ENCODE assay signal across 30 cellular contexts in genomic region chr6:65876668-65877067, GRCh38.
DNase-seq lines count a peak whose midpoint lies in the region; ATAC-seq, FAIRE-seq and TF ChIP-seq lines count a peak whose summit lies in the region.
"Had no signal": no experiment of that assay in that cellular context is flagged by ENCODE, and none has a peak within 500 bp of the region (broad histone marks: within the 10 kb centered on the region; RNA-seq: fewer than 3 reads in every experiment).

No MANE protein-coding gene starts in this region.

- H3K27ac ChIP-seq in GM12878 (ENCODE audit: control insufficient read depth, insufficient read depth): no peak overlapping the region
- H3K27ac ChIP-seq: 22Rv1; A549; BLaER1; BLaER1 treated with 17β-estradiol and CSF1 and Interleukin-3, amounts not matched to agents 10 nM and 100 nM; C4-2B had no signal

- no peaks in the 10 kb centered on the region for H4K20me1 ChIP-seq in GM12878 (ENCODE audit: control insufficient read depth, insufficient read depth)
- H4K20me1 ChIP-seq: BLaER1; BLaER1 treated with 17β-estradiol and CSF1 and Interleukin-3, amounts not matched to agents 10 nM and 100 nM had no signal

- in situ Hi-C loops in GM12878 (cut with MboI): no loop called here

- intact Hi-C loops in GM12878 (cut with micrococcal nuclease; ENCODE audit: unreplicated experiment): no loop called here

- CTCF ChIA-PET in GM12878 (lab: Yijun Ruan, JAX): no interaction called here

- H3K9ac ChIP-seq in GM12878 (ENCODE audit: control insufficient read depth, insufficient read depth, low read length): no peak overlapping the region
- H3K9ac ChIP-seq: BLaER1; BLaER1 treated with 17β-estradiol and CSF1 and Interleukin-3, amounts not matched to agents 10 nM and 100 nM had no signal

- TF ChIP-seq CTCF in GM12878 (IDR thresholded peaks at IDR 0.05 in 2 of 3, conservative IDR thresholded peaks at IDR 0.05 in 1 of 3; ENCODE audit: control insufficient read depth in 2 of 3, extremely low read depth in 1 of 3, insufficient read depth in 1 of 3, low read depth in 3 of 3, low read length in 3 of 3): no peak

- H3K9me3 ChIP-seq in GM12878 (replicated peaks; ENCODE audit: control insufficient read depth, insufficient read depth, low read length): no peaks in the 10 kb centered on the region
- H3K9me3 ChIP-seq: A549; BE2C; BLaER1; BLaER1 treated with 17β-estradiol and CSF1 and Interleukin-3, amounts not matched to agents 10 nM and 100 nM; Caco-2 had no signal

- H3K36me3 ChIP-seq in GM12878 (ENCODE audit: control insufficient read depth in 2 of 2, insufficient read depth in 2 of 2, low read length in 1 of 2): no peaks in the 10 kb centered on the region
- H3K36me3 ChIP-seq: BE2C; BLaER1; BLaER1 treated with 17β-estradiol and CSF1 and Interleukin-3, amounts not matched to agents 10 nM and 100 nM had no signal

- no peaks in the 10 kb centered on the region for H3K27me3 ChIP-seq in GM12878 (replicated peaks in 1 of 2; ENCODE audit: control insufficient read depth in 2 of 2, insufficient read depth in 2 of 2, low read length in 1 of 2)
- H3K27me3 ChIP-seq: BE2C; BLaER1; BLaER1 treated with 17β-estradiol and CSF1 and Interleukin-3, amounts not matched to agents 10 nM and 100 nM had no signal

- no peak for TF ChIP-seq RAD21 in GM12878 (IDR thresholded peaks at IDR 0.05; ENCODE audit: insufficient read depth, low read depth, low read length)

- TF ChIP-seq POLR2A in GM12878 (IDR thresholded peaks at IDR 0.05; ENCODE audit: low read depth, low read length): no peak

- DNase-seq in GM12878 (ENCODE audit: low read depth, low spot score): no peak
- DNase-seq in NOMO-1 treated with dmso at 0.1 percent for 144 hours (lab: John Stamatoyannopoulos, UW; ENCODE audit: unreplicated experiment): no peak
- DNase-seq: 8988T; ACHN; AML-193; BE2C; C1 segment of cervical spinal cord; Caco-2; Calu3; CD4-positive, alpha-beta memory T cell; CD4-positive, alpha-beta T cell; CD4-positive, CD25-positive, alpha-beta regulatory T cell; CD8-positive, alpha-beta memory T cell; CD8-positive, alpha-beta T cell; COR-L47; DMS 273 treated with DMSO at 0.1 percent for 48 hours; DMS153; DMS53; DMS79; DMS79 treated with DMSO at 0.1 percent for 48 hours; DND-41; EL had no signal

- H2AFZ ChIP-seq in GM12878 (ENCODE audit: control insufficient read depth, low read depth, low read length): no peak overlapping the region

- 17% methylated on average over 2 of the region's 2 CpGs for WGBS in GM12878 (ENCODE audit: insufficient coverage, insufficient replicate concordance, low lambda C conversion rate, missing lambda C conversion rate)

- RAD21 ChIA-PET in GM12878 (lab: Charles Lee; ENCODE audit: unreplicated experiment): no interaction called here

- POLR2A ChIA-PET in GM12878 (lab: Charles Lee): no interaction called here

- ATAC-seq in GM18867 (IDR thresholded peaks at IDR 0.05; ENCODE audit: unreplicated experiment): peak; percentile 53
- peak; percentile 78 for ATAC-seq in GM12878
- ATAC-seq in HG02571 (IDR thresholded peaks at IDR 0.05; ENCODE audit: unreplicated experiment): no peak
- ATAC-seq: A549; CD8-positive, alpha-beta T cell had no signal

- TF ChIP-seq EP300 in GM12878 (IDR thresholded peaks at IDR 0.05; ENCODE audit: borderline replicate concordance in 1 of 2, control insufficient read depth in 1 of 2, low read depth in 2 of 2, low read length in 2 of 2): no peak

- no peak overlapping the region for H3K4me2 ChIP-seq in GM12878 (ENCODE audit: control insufficient read depth, insufficient read depth)
- H3K4me2 ChIP-seq: A549; BLaER1; BLaER1 treated with 17β-estradiol and CSF1 and Interleukin-3, amounts not matched to agents 10 nM and 100 nM had no signal

- FAIRE-seq in GM12878 (lab: Jason Lieb, UNC): no peak
- FAIRE-seq: A549, D721Med had no signal

- H3K79me2 ChIP-seq in GM12878 (ENCODE audit: control insufficient read depth, insufficient read depth, low read length): no peaks in the 10 kb centered on the region

- no peak overlapping the region for H3K4me3 ChIP-seq in GM12878
- H3K4me3 ChIP-seq: A549; BLaER1; BLaER1 treated with 17β-estradiol and CSF1 and Interleukin-3, amounts not matched to agents 10 nM and 100 nM had no signal

- no peaks in the 10 kb centered on the region for H3K4me1 ChIP-seq in GM12878 (ENCODE audit: control insufficient read depth, insufficient read depth, low read length)
- H3K4me1 ChIP-seq: A549; BE2C; BLaER1; BLaER1 treated with 17β-estradiol and CSF1 and Interleukin-3, amounts not matched to agents 10 nM and 100 nM; Caco-2 had no signal

- no TSS peak for BruUV-seq in GM12878 (replicated peaks; lab: Mats Ljungman, UMichigan)

- SMC1A ChIA-PET in GM12878 (lab: Charles Lee; ENCODE audit: uncharacterized antibody, unreplicated experiment): interaction anchor here (0.7 kb wide), 1 partner anchor 17 kb away, joined by 3 read pairs; no protein-coding TSS in a partner anchor

TF ChIP-seq in GM12878, 131 proteins besides CTCF, POLR2A, EP300 and RAD21:
- TF ChIP-seq NFXL1 (IDR thresholded peaks at IDR 0.05; ENCODE audit: borderline replicate concordance) (no peak), RBBP5 (conservative IDR thresholded peaks at IDR 0.05) (no peak), MYC (IDR thresholded peaks at IDR 0.05; ENCODE audit: insufficient read depth, insufficient read length, insufficient replicate concordance, low read length, severe bottlenecking) (no peak)
